1 cellular context compared by ENCODE assay signal in genomic region chr20:57392512-57393271, GRCh38.
TF ChIP-seq lines count a peak whose summit lies in the region.

No MANE protein-coding gene starts in this region.

TF ChIP-seq in SK-N-SH, 30 proteins besides CTCF, POLR2A, EP300 and RAD21 (continued from another document):
- no peak for TF ChIP-seq GABPA (IDR thresholded peaks at IDR 0.05; ENCODE audit: low read depth)
- no peak for TF ChIP-seq FOXM1 (IDR thresholded peaks at IDR 0.05; ENCODE audit: low read depth)
- no peak for TF ChIP-seq NFIC (IDR thresholded peaks at IDR 0.05; ENCODE audit: borderline replicate concordance)
- TF ChIP-seq MAX (IDR thresholded peaks at IDR 0.05; ENCODE audit: low read depth), result no peak
- no peak for TF ChIP-seq ELF1 (IDR thresholded peaks at IDR 0.05)
- TF ChIP-seq FOSL2 (IDR thresholded peaks at IDR 0.05; ENCODE audit: borderline replicate concordance, low read depth), result no peak
- TF ChIP-seq MXI1 (IDR thresholded peaks at IDR 0.05; ENCODE audit: low read depth, low read length), result no peak
- TF ChIP-seq MEF2A (IDR thresholded peaks at IDR 0.05; ENCODE audit: borderline replicate concordance, low read depth), result no peak
- no peak for TF ChIP-seq POLR2AphosphoS5 (IDR thresholded peaks at IDR 0.05; ENCODE audit: low read depth, low read length)
TF ChIP-seq in SK-N-SH: peak in this region for 0.
